31 cellular contexts compared by ENCODE assay signal in the genomic region with DNA sequence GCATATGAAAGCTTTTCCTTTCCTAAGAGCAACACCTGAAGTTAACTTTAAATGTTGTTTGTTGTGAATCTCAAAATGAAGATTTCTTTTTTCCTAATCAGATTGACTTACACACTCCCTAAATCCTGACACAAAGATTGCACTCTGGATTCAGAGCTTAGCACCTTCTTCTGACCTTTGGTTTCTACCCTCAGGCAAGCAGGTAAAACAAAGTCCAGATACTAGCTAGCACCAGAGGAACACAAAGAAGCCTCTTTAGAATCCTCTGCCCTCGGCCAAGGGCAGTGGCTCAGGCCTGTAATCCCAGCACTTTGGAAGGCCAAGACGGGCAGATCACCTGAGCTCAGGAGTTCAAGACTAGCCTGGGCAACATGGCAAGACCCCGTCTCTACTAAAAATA.
"Had no signal": no experiment of that assay in that cellular context is flagged by ENCODE, and none has a peak within 500 bp of the region (broad histone marks: within the 10 kb centered on the region; RNA-seq: fewer than 3 reads in every experiment).

No MANE protein-coding gene starts in this region.

- H3K4me1 ChIP-seq: body of pancreas had no signal

- H3K9me3 ChIP-seq: adrenal gland, body of pancreas, MG63, SJSA1, SK-N-SH had no signal

- H3K27me3 Mint-ChIP-seq: activated B cell treated with CpG ODN at 0.5 μM for 24 hours; activated CD4-positive, alpha-beta memory T cell treated with anti-CD3 and anti-CD28 coated beads for 36 hours had no signal

- H3K9ac ChIP-seq: SK-N-SH had no signal

- H3K36me3 Mint-ChIP-seq: activated naive CD4-positive, alpha-beta T cell treated with anti-CD3 and anti-CD28 coated beads, Interleukin-2, amount 50 U/mL, for 72 hours had no signal

- DNase-seq: activated B cell treated with CpG ODN at 0.5 μM for 24 hours; activated CD4-positive, alpha-beta memory T cell treated with anti-CD3 and anti-CD28 coated beads for 36 hours; activated CD4-positive, alpha-beta T cell treated with anti-CD3 and anti-CD28 coated beads for 4 hours; activated CD4-positive, alpha-beta T cell treated with anti-CD3 and anti-CD28 coated beads, Interleukin-2, amount 50 U/mL, for 1 hour; activated CD4-positive, CD25-positive, alpha-beta regulatory T cell treated with anti-CD3 and anti-CD28 coated beads, Interleukin-2, amount 50 U/mL, for 72 hours; activated CD8-positive, alpha-beta memory T cell treated with anti-CD3 and anti-CD28 coated beads, Interleukin-2, amount 50 U/mL, for 4 hours; activated gamma-delta T cell treated with Interleukin-2 at 50 U/mL for 16 hours; activated naive CD4-positive, alpha-beta T cell treated with anti-CD3 and anti-CD28 coated beads for 36 hours; activated T-cell treated with anti-CD3 and anti-CD28 coated beads for 4 hours; activated T-cell treated with anti-CD3 and anti-CD28 coated beads, Interleukin-2, amount 50 U/mL, for 4 hours; adrenal gland; body of pancreas; caudate nucleus; Karpas-422; KBM-7; MG63; NCI-H1048; NCI-H1105 treated with DMSO at 0.1 percent for 48 hours; NCI-H1436; NCI-H1694; NCI-H2029; NCI-H345; NCI-H524 treated with DMSO at 0.1 percent for 48 hours; SHP77; SK-N-SH had no signal

- H3K4me1 Mint-ChIP-seq: activated B cell treated with CpG ODN at 0.5 μM for 24 hours had no signal

- H3K4me3 ChIP-seq: adrenal gland, body of pancreas, MG63, SJSA1 had no signal

- H3K27ac Mint-ChIP-seq: activated B cell treated with CpG ODN at 0.5 μM for 24 hours; activated CD4-positive, alpha-beta memory T cell treated with anti-CD3 and anti-CD28 coated beads for 36 hours; activated naive CD4-positive, alpha-beta T cell treated with anti-CD3 and anti-CD28 coated beads for 36 hours; activated naive CD4-positive, alpha-beta T cell treated with anti-CD3 and anti-CD28 coated beads, Interleukin-2, amount 50 U/mL, for 72 hours; activated T-helper 1 cell treated with anti-CD3 and anti-CD28 coated beads, Interleukin-12 subunit alpha, Interleukin-12 subunit beta, Interleukin-2, Interleukin-4 antibody, amounts not matched to agents 30 ng/mL and 10 ng/mL and 1 ng/mL, durations not matched to agents 14 hours and 24 hours and 36 hours; T-helper 1 cell treated with Interleukin-12 subunit alpha and Interleukin-12 subunit beta and Interleukin-4 antibody, amounts not matched to agents 30 μg/mL and 1 μg/mL, for 36 hours; T-helper 2 cell treated with Interferon-gamma antibody and Interleukin-4, amounts not matched to agents 5 μg/mL and 100 μg/mL, for 36 hours had no signal

- H3K9me3 Mint-ChIP-seq: activated B cell treated with CpG ODN at 0.5 μM for 24 hours; activated CD4-positive, alpha-beta memory T cell treated with anti-CD3 and anti-CD28 coated beads for 36 hours; activated naive CD4-positive, alpha-beta T cell treated with anti-CD3 and anti-CD28 coated beads for 36 hours; activated naive CD4-positive, alpha-beta T cell treated with anti-CD3 and anti-CD28 coated beads, Interleukin-2, amount 50 U/mL, for 72 hours; activated T-cell treated with anti-CD3 and anti-CD28 coated beads, Interleukin-2, amount 50 U/mL, for 4 hours; activated T-helper 1 cell treated with anti-CD3 and anti-CD28 coated beads, Interleukin-12 subunit alpha, Interleukin-12 subunit beta, Interleukin-2, Interleukin-4 antibody, amounts not matched to agents 30 ng/mL and 10 ng/mL and 1 ng/mL, durations not matched to agents 14 hours and 24 hours and 36 hours; T-helper 1 cell treated with Interleukin-12 subunit alpha and Interleukin-12 subunit beta and Interleukin-4 antibody, amounts not matched to agents 30 μg/mL and 1 μg/mL, for 36 hours; T-helper 2 cell treated with Interferon-gamma antibody and Interleukin-4, amounts not matched to agents 5 μg/mL and 100 μg/mL, for 36 hours had no signal

- H3K27me3 ChIP-seq: adrenal gland, body of pancreas, MG63, SJSA1 had no signal

- ATAC-seq: activated naive CD4-positive, alpha-beta T cell treated with anti-CD3 and anti-CD28 coated beads, Interleukin-2, amount 50 U/mL, for 72 hours; activated T-cell treated with anti-CD3 and anti-CD28 coated beads, Interleukin-2, amount 50 U/mL, for 4 hours; body of pancreas; Panc1 had no signal

- H3K27ac ChIP-seq: adrenal gland, body of pancreas, SJSA1 had no signal

- H3K36me3 ChIP-seq: adrenal gland had no signal

- H3K4me3 Mint-ChIP-seq: activated B cell treated with CpG ODN at 0.5 μM for 24 hours; activated CD4-positive, alpha-beta memory T cell treated with anti-CD3 and anti-CD28 coated beads for 36 hours; activated naive CD4-positive, alpha-beta T cell treated with anti-CD3 and anti-CD28 coated beads for 36 hours; activated T-cell treated with anti-CD3 and anti-CD28 coated beads, Interleukin-2, amount 50 U/mL, for 4 hours; activated T-helper 1 cell treated with anti-CD3 and anti-CD28 coated beads, Interleukin-12 subunit alpha, Interleukin-12 subunit beta, Interleukin-2, Interleukin-4 antibody, amounts not matched to agents 30 ng/mL and 10 ng/mL and 1 ng/mL, durations not matched to agents 14 hours and 24 hours and 36 hours; T-helper 1 cell treated with Interleukin-12 subunit alpha and Interleukin-12 subunit beta and Interleukin-4 antibody, amounts not matched to agents 30 μg/mL and 1 μg/mL, for 36 hours; T-helper 2 cell treated with Interferon-gamma antibody and Interleukin-4, amounts not matched to agents 5 μg/mL and 100 μg/mL, for 36 hours had no signal
